Comparison of ENCODE assay signal across 1 cellular context in the genomic region with DNA sequence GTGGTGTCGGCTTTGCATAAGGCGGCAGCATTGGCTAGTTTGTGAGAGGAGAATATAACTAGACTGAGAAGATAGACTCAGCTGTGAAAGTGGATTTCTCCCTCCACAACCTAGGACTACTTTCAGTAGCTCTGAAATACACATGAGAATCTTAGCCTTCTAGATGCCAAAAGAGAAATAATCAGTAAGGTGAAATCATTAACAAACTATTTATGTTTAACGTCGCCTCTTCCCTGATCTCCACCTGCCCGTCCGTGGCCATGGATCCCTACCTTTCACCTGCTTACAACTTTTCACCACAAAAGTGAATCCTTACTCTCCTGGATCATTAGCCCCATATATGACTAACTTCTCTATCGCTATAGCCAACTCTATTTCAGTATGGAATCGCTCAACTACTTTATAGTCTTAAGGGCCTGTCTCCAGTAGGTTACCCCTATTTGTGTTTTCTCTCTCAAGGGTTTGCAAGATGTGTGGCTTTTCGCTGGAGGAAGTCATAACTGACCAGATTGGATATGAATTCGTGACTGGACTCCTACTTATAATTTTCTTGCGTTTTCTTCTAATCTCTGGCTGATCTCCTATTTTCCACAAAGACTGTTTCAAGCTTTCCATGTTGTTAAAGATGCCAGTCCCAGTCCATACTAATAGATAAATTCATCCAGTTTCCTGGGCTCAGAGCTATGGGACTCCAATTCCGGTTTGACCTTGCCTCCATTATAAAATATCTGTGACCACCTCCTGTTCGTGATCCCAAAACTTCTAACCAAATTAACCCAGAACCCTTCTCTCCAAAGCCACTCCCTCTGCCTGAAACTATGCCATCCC.
TF ChIP-seq lines count a peak whose summit lies in the region.

No MANE protein-coding gene starts in this region.

TF ChIP-seq in H1, 55 proteins besides CTCF, POLR2A, EP300 and RAD21:
- no peak for TF ChIP-seq TCF12 (IDR thresholded peaks at IDR 0.05; ENCODE audit: low read depth, low read length)
- TF ChIP-seq KDM1A (IDR thresholded peaks at IDR 0.05; ENCODE audit: borderline replicate concordance, low read length) = no peak
